In genomic region chr20:59300341-59301081, GRCh38 we compare ENCODE assay signal across 1 cellular context.
TF ChIP-seq lines count a peak whose summit lies in the region.

TSS of gene EDN3 (plus strand) at chr20:59300611. CDS start at chr20:59300813, 202 bp downstream.

TF ChIP-seq in HepG2, 621 proteins besides CTCF, POLR2A, EP300 and RAD21:
- TF ChIP-seq ZNF414 (CRISPR knock-in tag; IDR thresholded peaks at IDR 0.05) (no peak), ZMYM4 (CRISPR knock-in tag; IDR thresholded peaks at IDR 0.05) (no peak), TEAD3 (CRISPR knock-in tag; optimal IDR thresholded peaks at IDR 0.05; ENCODE audit: borderline replicate concordance) (no peak), ZNF660 (CRISPR knock-in tag; IDR thresholded peaks at IDR 0.05; ENCODE audit: borderline replicate concordance, low read depth) (no peak), ELK4 (CRISPR knock-in tag; IDR thresholded peaks at IDR 0.05; ENCODE audit: borderline replicate concordance) (no peak), ZNF558 (CRISPR knock-in tag; IDR thresholded peaks at IDR 0.05; ENCODE audit: borderline replicate concordance) (no peak)
